In the genomic region with DNA sequence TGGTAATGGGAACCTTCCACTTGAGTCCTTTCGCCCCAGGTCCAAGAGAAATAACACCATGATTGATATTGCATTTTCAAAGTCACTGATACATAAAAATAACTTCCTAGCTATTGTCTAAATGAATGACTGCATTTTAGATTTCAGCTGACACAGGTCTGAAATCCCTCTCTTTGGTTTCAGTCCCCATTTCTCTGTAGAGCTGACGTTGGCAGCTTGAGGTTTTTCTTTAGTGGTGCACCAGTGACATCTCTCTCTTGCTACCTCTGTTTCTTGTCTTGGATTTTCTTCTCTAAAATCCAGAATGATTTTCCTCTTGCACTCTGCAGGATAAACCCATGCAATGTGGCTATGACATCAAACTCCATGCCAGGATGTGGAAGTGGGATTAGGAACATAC, we compare ENCODE assay signal across 18 cellular contexts. TPM values are rescaled to one million over a fixed set of nuclear protein-coding genes. Genes with fewer than 3 reads are reported as not detected.
A peak's percentile ranks its signal among the peaks of the same experiment; 100 is the strongest.
DNase-seq lines count a peak whose midpoint lies in the region; ATAC-seq and TF ChIP-seq lines count a peak whose summit lies in the region.
"Had no signal": no experiment of that assay in that cellular context is flagged by ENCODE, and none has a peak within 500 bp of the region (broad histone marks: within the 10 kb centered on the region; RNA-seq: fewer than 3 reads in every experiment).

No MANE protein-coding gene starts in this region.

- ATAC-seq in activated CD4-positive, alpha-beta T cell treated with anti-CD3 and anti-CD28 coated beads for 36 hours, result peak; percentile 53
- ATAC-seq in effector memory CD8-positive, alpha-beta T cell (replicated peaks), result no peak
- ATAC-seq: heart right ventricle, left colon had no signal

- H2AFZ ChIP-seq in OCI-LY7 (ENCODE audit: low read length), result peak overlapping the region; percentile 52; the same call in 1 of the 2 replicates

- CTCF ChIA-PET in activated CD4-positive, alpha-beta T cell treated with anti-CD3 and anti-CD28 coated beads for 36 hours (lab: Charles Lee), result interaction anchor here (0.5 to 1.3 kb wide), 4 partner anchors 12 to 1634 kb away, joined by 3 to 6 read pairs (median 3); no protein-coding TSS in a partner anchor
- CTCF ChIA-PET in CD8-positive, alpha-beta memory T cell (lab: Charles Lee), result interaction anchor here (1.0 kb wide), 1 partner anchor 106 kb away, joined by 3 read pairs; no protein-coding TSS in a partner anchor
- CTCF ChIA-PET in OCI-LY7 (lab: Charles Lee; ENCODE audit: unreplicated experiment), result no interaction called here

- peak overlapping the region; percentile 59 for H3K4me2 ChIP-seq in OCI-LY7 (ENCODE audit: low read length)

- no peaks in the 10 kb centered on the region for H3K27me3 ChIP-seq in CD8-positive, alpha-beta memory T cell (ENCODE audit: insufficient read depth, low read length, poor library complexity, severe bottlenecking)
- H3K27me3 ChIP-seq in left ventricle myocardium inferior (ENCODE audit: low read depth), result no peaks in the 10 kb centered on the region
- H3K27me3 ChIP-seq: heart right ventricle had no signal

- DNase-seq in activated CD4-positive, alpha-beta T cell treated with anti-CD3 and anti-CD28 coated beads for 36 hours, result peak; percentile 33
- DNase-seq in activated CD4-positive, alpha-beta T cell treated with anti-CD3 and anti-CD28 coated beads, Interleukin-2, amount 50 U/mL, for 48 hours, result no peak
- peak in 1 of 5 donors; percentile 26 for DNase-seq in CD8-positive, alpha-beta memory T cell
- no peak for DNase-seq in OCI-LY7 (ENCODE audit: low spot score)
- no peak for DNase-seq in activated T-helper 2 cell treated with anti-CD3 and anti-CD28 coated beads, Interferon-gamma antibody, Interleukin-2, Interleukin-4, amounts not matched to agents 10 μg/mL and 5 μg/mL and 100 μg/mL, durations not matched to agents 14 hours and 24 hours and 36 hours (ENCODE audit: low spot score)
- no peak for DNase-seq in left ventricle myocardium inferior
- no peak for DNase-seq in dermis blood vessel endothelial cell
- DNase-seq in effector memory CD8-positive, alpha-beta T cell, result no peak
- DNase-seq: heart right ventricle, left colon, NCI-H1694, NCI-H2171, NCI-H524 treated with DMSO at 0.1 percent for 48 hours, WERI-Rb-1 had no signal

- TF ChIP-seq CTCF in OCI-LY7 (conservative IDR thresholded peaks at IDR 0.05; ENCODE audit: low read length) (no peak), left ventricle myocardium inferior (IDR thresholded peaks at IDR 0.05; ENCODE audit: borderline replicate concordance) (no peak)

- H4K20me1 ChIP-seq in OCI-LY7 (ENCODE audit: insufficient read depth, low read length), result no peaks in the 10 kb centered on the region

- no TSS peak for BruUV-seq in OCI-LY7 (replicated peaks; lab: Mats Ljungman, UMichigan)

- H3K4me1 ChIP-seq in CD8-positive, alpha-beta memory T cell (ENCODE audit: insufficient read depth, low read length), result peaks cover 66% of the 10 kb centered on the region
- H3K4me1 ChIP-seq in OCI-LY7 (ENCODE audit: insufficient read depth, low read length, poor library complexity, severe bottlenecking), result peaks cover 93% of the 10 kb centered on the region
- peaks cover 37% of the 10 kb centered on the region for H3K4me1 ChIP-seq in left ventricle myocardium inferior

- no peaks in the 10 kb centered on the region for H3K79me2 ChIP-seq in OCI-LY7 (ENCODE audit: insufficient read depth, low read depth, low read length)

- no peaks in the 10 kb centered on the region for H3K27me3 Mint-ChIP-seq in activated CD4-positive, alpha-beta T cell treated with anti-CD3 and anti-CD28 coated beads for 36 hours
- H3K27me3 Mint-ChIP-seq in CD8-positive, alpha-beta memory T cell, result no peaks in the 10 kb centered on the region
- no peaks in the 10 kb centered on the region for H3K27me3 Mint-ChIP-seq in activated T-helper 2 cell treated with anti-CD3 and anti-CD28 coated beads, Interferon-gamma antibody, Interleukin-2, Interleukin-4, amounts not matched to agents 10 μg/mL and 5 μg/mL and 100 μg/mL, durations not matched to agents 14 hours and 24 hours and 36 hours (ENCODE audit: low read depth)
- H3K27me3 Mint-ChIP-seq in effector memory CD8-positive, alpha-beta T cell, result no peaks in the 10 kb centered on the region
- H3K27me3 Mint-ChIP-seq: type B pancreatic cell had no signal

- POLR2A ChIA-PET in activated CD4-positive, alpha-beta T cell treated with anti-CD3 and anti-CD28 coated beads for 36 hours (lab: Charles Lee), result interaction anchor here (0.6 to 1.1 kb wide), 2 partner anchors 12 to 36 kb away, joined by 3 to 4 read pairs; no protein-coding TSS in a partner anchor
- POLR2A ChIA-PET in CD8-positive, alpha-beta memory T cell (lab: Charles Lee), result no interaction called here
- POLR2A ChIA-PET in OCI-LY7 (lab: Charles Lee), result interaction anchor here (0.6 to 8.1 kb wide), 19 partner anchors 10 to 96 kb away, joined by 3 to 104 read pairs (median 5); no protein-coding TSS in a partner anchor

- H3K9me2 ChIP-seq in OCI-LY7 (ENCODE audit: insufficient read depth, low read length), result no peaks in the 10 kb centered on the region

- H3K4me3 ChIP-seq in CD8-positive, alpha-beta memory T cell (ENCODE audit: low read length), result no peak overlapping the region
- H3K4me3 ChIP-seq in OCI-LY7 (ENCODE audit: low read depth, low read length, poor library complexity, severe bottlenecking) (no peak overlapping the region), left ventricle myocardium inferior (no peak overlapping the region)
- H3K4me3 ChIP-seq: heart right ventricle, skin epidermis had no signal

- no peaks in the 10 kb centered on the region for H3K9me3 ChIP-seq in CD8-positive, alpha-beta memory T cell (ENCODE audit: low read length)
- H3K9me3 ChIP-seq in OCI-LY7 (ENCODE audit: low read length), result peaks cover 14% of the 10 kb centered on the region; the same call in 1 of the 2 replicates
- H3K9me3 ChIP-seq in left ventricle myocardium inferior (replicated peaks), result no peaks in the 10 kb centered on the region
- H3K9me3 ChIP-seq: heart right ventricle had no signal

- peaks cover 73% of the 10 kb centered on the region for H3K4me1 Mint-ChIP-seq in activated CD4-positive, alpha-beta T cell treated with anti-CD3 and anti-CD28 coated beads for 36 hours
- H3K4me1 Mint-ChIP-seq in CD8-positive, alpha-beta memory T cell, result peaks cover 58 to 88% (median 77%) of the 10 kb centered on the region in 3 donors
- H3K4me1 Mint-ChIP-seq in activated T-helper 2 cell treated with anti-CD3 and anti-CD28 coated beads, Interferon-gamma antibody, Interleukin-2, Interleukin-4, amounts not matched to agents 10 μg/mL and 5 μg/mL and 100 μg/mL, durations not matched to agents 14 hours and 24 hours and 36 hours (ENCODE audit: low read depth), result peaks cover 61% of the 10 kb centered on the region
- peaks cover 30 to 39% of the 10 kb centered on the region in 2 donors for H3K4me1 Mint-ChIP-seq in effector memory CD8-positive, alpha-beta T cell (ENCODE audit: low read depth in 2 of 2)

- peaks cover 3% of the 10 kb centered on the region for H3K9me3 Mint-ChIP-seq in activated CD4-positive, alpha-beta T cell treated with anti-CD3 and anti-CD28 coated beads for 36 hours (ENCODE audit: low read depth)
- H3K9me3 Mint-ChIP-seq in CD8-positive, alpha-beta memory T cell, result no peaks in the 10 kb centered on the region
- H3K9me3 Mint-ChIP-seq in activated T-helper 2 cell treated with anti-CD3 and anti-CD28 coated beads, Interferon-gamma antibody, Interleukin-2, Interleukin-4, amounts not matched to agents 10 μg/mL and 5 μg/mL and 100 μg/mL, durations not matched to agents 14 hours and 24 hours and 36 hours, result no peaks in the 10 kb centered on the region
- H3K9me3 Mint-ChIP-seq in effector memory CD8-positive, alpha-beta T cell, result no peaks in the 10 kb centered on the region
- H3K9me3 Mint-ChIP-seq: type B pancreatic cell had no signal

- no peaks in the 10 kb centered on the region for H3K36me3 Mint-ChIP-seq in activated CD4-positive, alpha-beta T cell treated with anti-CD3 and anti-CD28 coated beads for 36 hours (ENCODE audit: low read depth)
- peaks cover 0 to 6% (median 2%) of the 10 kb centered on the region in 3 donors for H3K36me3 Mint-ChIP-seq in CD8-positive, alpha-beta memory T cell
- H3K36me3 Mint-ChIP-seq in activated T-helper 2 cell treated with anti-CD3 and anti-CD28 coated beads, Interferon-gamma antibody, Interleukin-2, Interleukin-4, amounts not matched to agents 10 μg/mL and 5 μg/mL and 100 μg/mL, durations not matched to agents 14 hours and 24 hours and 36 hours (ENCODE audit: low read depth), result no peaks in the 10 kb centered on the region
- H3K36me3 Mint-ChIP-seq in effector memory CD8-positive, alpha-beta T cell (ENCODE audit: insufficient read depth), result no peaks in the 10 kb centered on the region
- H3K36me3 Mint-ChIP-seq: type B pancreatic cell had no signal

- H3K4me3 Mint-ChIP-seq in activated CD4-positive, alpha-beta T cell treated with anti-CD3 and anti-CD28 coated beads for 36 hours, result no peak overlapping the region
- no peak overlapping the region for H3K4me3 Mint-ChIP-seq in CD8-positive, alpha-beta memory T cell
- H3K4me3 Mint-ChIP-seq in activated T-helper 2 cell treated with anti-CD3 and anti-CD28 coated beads, Interferon-gamma antibody, Interleukin-2, Interleukin-4, amounts not matched to agents 10 μg/mL and 5 μg/mL and 100 μg/mL, durations not matched to agents 14 hours and 24 hours and 36 hours (ENCODE audit: low read depth), result no peak overlapping the region
- H3K4me3 Mint-ChIP-seq in effector memory CD8-positive, alpha-beta T cell, result no peak overlapping the region
- H3K4me3 Mint-ChIP-seq: memory B cell, type B pancreatic cell had no signal

- peak overlapping the region; percentile 37 for H3K27ac Mint-ChIP-seq in activated CD4-positive, alpha-beta T cell treated with anti-CD3 and anti-CD28 coated beads for 36 hours
- H3K27ac Mint-ChIP-seq in CD8-positive, alpha-beta memory T cell, result peak overlapping the region in 7 of 8 donors; percentile 2 to 76 (median 67)
- peak overlapping the region; percentile 51 for H3K27ac Mint-ChIP-seq in activated T-helper 2 cell treated with anti-CD3 and anti-CD28 coated beads, Interferon-gamma antibody, Interleukin-2, Interleukin-4, amounts not matched to agents 10 μg/mL and 5 μg/mL and 100 μg/mL, durations not matched to agents 14 hours and 24 hours and 36 hours
- H3K27ac Mint-ChIP-seq in effector memory CD8-positive, alpha-beta T cell, result peak overlapping the region in 1 of 2 donors; percentile 49
- H3K27ac Mint-ChIP-seq: memory B cell, type B pancreatic cell had no signal

- intact Hi-C loops in activated CD4-positive, alpha-beta T cell treated with anti-CD3 and anti-CD28 coated beads for 36 hours (cut with DNase I, micrococcal nuclease), result loop anchor here in 1 of 2 experiments (1.0 kb wide), 1 partner anchor 31 kb away; no protein-coding TSS in a partner anchor
- intact Hi-C loops in OCI-LY7 (cut with micrococcal nuclease; ENCODE audit: unreplicated experiment) (no loop called here), left ventricle myocardium inferior (cut with micrococcal nuclease) (no loop called here)
- intact Hi-C loops in activated T-helper 2 cell treated with anti-CD3 and anti-CD28 coated beads, Interferon-gamma antibody, Interleukin-2, Interleukin-4, amounts not matched to agents 10 μg/mL and 5 μg/mL and 100 μg/mL, durations not matched to agents 14 hours and 24 hours and 36 hours (cut with micrococcal nuclease), result loop anchor here (2.0 kb wide), 1 partner anchor 28 kb away; no protein-coding TSS in a partner anchor

- H3K27ac ChIP-seq in CD8-positive, alpha-beta memory T cell (ENCODE audit: low read depth, low read length), result no peak overlapping the region
- H3K27ac ChIP-seq in OCI-LY7 (ENCODE audit: low read depth, low read length, poor library complexity, severe bottlenecking), result peak overlapping the region; percentile 91
- no peak overlapping the region for H3K27ac ChIP-seq in left ventricle myocardium inferior (replicated peaks)
- H3K27ac ChIP-seq: 22Rv1, skin epidermis, WERI-Rb-1 had no signal

- no peaks in the 10 kb centered on the region for H3K36me3 ChIP-seq in CD8-positive, alpha-beta memory T cell (ENCODE audit: insufficient read depth, low read length)
- H3K36me3 ChIP-seq in OCI-LY7 (ENCODE audit: insufficient read depth, low read length), result peaks cover 14% of the 10 kb centered on the region
- no peaks in the 10 kb centered on the region for H3K36me3 ChIP-seq in left ventricle myocardium inferior
- H3K36me3 ChIP-seq: heart right ventricle, WERI-Rb-1 had no signal

RNA-seq across cellular contexts. Expression of a gene that starts 31.7 kb away (rescaled TPM):
- 10 to 100 TPM; 53.5 to 68.0 TPM for total RNA-seq in activated CD4-positive, alpha-beta T cell treated with anti-CD3 and anti-CD28 coated beads for 36 hours
- total RNA-seq in CD8-positive, alpha-beta memory T cell, result 10 to 100 TPM; 44.5 to 46.9 TPM
- polyA plus RNA-seq in CD8-positive, alpha-beta memory T cell, result 220 TPM
- total RNA-seq in OCI-LY7 (2014; rRNA removed; shearing (Covaris generic)), result 219 and 228 TPM in 2 replicates
- total RNA-seq in OCI-LY7 (2022) (400 and 411 TPM in 2 replicates), left ventricle myocardium inferior (7.1 TPM), dermis blood vessel endothelial cell (0.05 and 0.17 TPM in 2 replicates)
- total RNA-seq in activated T-helper 2 cell treated with anti-CD3 and anti-CD28 coated beads, Interferon-gamma antibody, Interleukin-2, Interleukin-4, amounts not matched to agents 10 μg/mL and 5 μg/mL and 100 μg/mL, durations not matched to agents 14 hours and 24 hours and 36 hours, result 20.2 and 20.3 TPM in 2 replicates
